In genomic region chr3:50298836-50299637, GRCh38 we compare ENCODE assay signal across 8 cellular contexts. TPM values are rescaled to one million over a fixed set of nuclear protein-coding genes. Genes with fewer than 3 reads are reported as not detected.
DNase-seq lines count a peak whose midpoint lies in the region; ATAC-seq and TF ChIP-seq lines count a peak whose summit lies in the region.

HYAL3 (minus strand) TSS chr3:50299405; CDS start chr3:50295602, 3,803 bp downstream.
NAA80 (minus strand) TSS chr3:50299405; CDS start chr3:50297463, 1,942 bp downstream.

- H3K4me3 Mint-ChIP-seq in chondrocyte (ENCODE audit: unreplicated experiment), result peak within 1 kb of the TSS; percentile 98

- H3K4me1 Mint-ChIP-seq in chondrocyte (ENCODE audit: low read depth), result peaks cover 24% of the 10 kb centered on the region

- TF ChIP-seq CTCF in chondrocyte (IDR thresholded peaks at IDR 0.05), result peak; percentile 65

- no peaks in the 10 kb centered on the region for H3K27me3 Mint-ChIP-seq in chondrocyte (ENCODE audit: low read depth)

- H3K36me3 Mint-ChIP-seq in chondrocyte (ENCODE audit: low read depth), result no peaks in the 10 kb centered on the region

- no peaks in the 10 kb centered on the region for H3K9me3 Mint-ChIP-seq in chondrocyte (ENCODE audit: low read depth)

- ATAC-seq in GM19043 (IDR thresholded peaks at IDR 0.05; ENCODE audit: low read depth, unreplicated experiment), result peak; percentile 84
- ATAC-seq in HG03378 (IDR thresholded peaks at IDR 0.05; ENCODE audit: unreplicated experiment), result peak; percentile 72

- peak within 1 kb of the TSS; percentile 97 for H3K27ac Mint-ChIP-seq in chondrocyte (ENCODE audit: unreplicated experiment)

- DNase-seq in Ammon's horn (ENCODE audit: low spot score) (peak; percentile 100), NCI-H446 treated with DMSO at 0.1 percent for 48 hours (lab: John Stamatoyannopoulos, UW) (peak; percentile 96), chondrocyte (ENCODE audit: low spot score) (peak; percentile 99), kidney tubule cell (ENCODE audit: low spot score) (peak; percentile 100)
- peak; percentile 99 for DNase-seq in activated CD4-positive, alpha-beta T cell treated with anti-CD3 and anti-CD28 coated beads for 1 hour
- peak; percentile 94 to 98 (median 98) for DNase-seq in stimulated activated CD4-positive, alpha-beta T cell treated with anti-CD3 and anti-CD28 coated beads, Interleukin-1b, Interleukin-23, amount 100 ng/mL, for 24 hours (ENCODE audit: low read depth in 4 of 4, low spot score in 1 of 4)

RNA-seq across cellular contexts. Expression of gene HYAL3, which starts in this region (rescaled TPM):
- 5.3 to 6.9 TPM (median 5.4 TPM) in 3 replicates for total RNA-seq in chondrocyte

RNA-seq across cellular contexts. Expression of gene NAA80, which starts in this region (rescaled TPM):
- total RNA-seq in chondrocyte, result 10.9 to 16.0 TPM (median 12.9 TPM) in 3 replicates

Comparison
In these comparisons a context has a peak if more than half of its experiments do, and no peak if none do; other contexts are left out.
1. Peak in every context shown above with its lines: DNase-seq and ATAC-seq.